In the genomic region with DNA sequence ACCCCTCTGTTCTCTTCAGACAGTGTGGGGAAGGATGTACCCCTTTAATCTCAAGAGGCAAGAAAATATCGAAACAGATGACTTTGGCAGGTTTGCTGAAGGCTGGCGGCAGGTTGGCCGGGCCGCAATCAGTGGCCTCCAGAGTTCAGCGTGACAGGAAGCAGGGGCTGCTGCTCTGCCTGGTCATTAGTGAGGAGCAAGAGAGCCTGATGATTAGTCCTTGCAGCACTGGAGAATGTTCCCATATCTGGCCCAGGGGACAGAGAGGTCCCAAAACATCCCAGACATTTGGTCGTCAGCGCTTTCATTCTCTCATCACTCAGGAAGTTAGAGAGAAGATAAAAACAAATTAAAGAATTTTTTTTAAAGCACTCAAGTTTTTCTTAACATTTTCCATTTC, we compare ENCODE assay signal across 18 cellular contexts.
DNase-seq lines count a peak whose midpoint lies in the region; ATAC-seq, FAIRE-seq and TF ChIP-seq lines count a peak whose summit lies in the region.
"Had no signal": no experiment of that assay in that cellular context is flagged by ENCODE, and none has a peak within 500 bp of the region (broad histone marks: within the 10 kb centered on the region; RNA-seq: fewer than 3 reads in every experiment).

No MANE protein-coding gene starts in this region.

- no peaks in the 10 kb centered on the region for H3K27me3 Mint-ChIP-seq in nephron progenitor cell (ENCODE audit: low read depth, poor library complexity)
- H3K27me3 Mint-ChIP-seq in activated T-cell treated with anti-CD3 and anti-CD28 coated beads, Interleukin-2, amount 50 U/mL, for 4 hours (ENCODE audit: low read depth), result peaks cover 3% of the 10 kb centered on the region

- no peak overlapping the region for H2AFZ ChIP-seq in trophoblast cell (ENCODE audit: insufficient read depth, low read length, poor library complexity)
- H2AFZ ChIP-seq: GM23248 had no signal

- intact Hi-C loops in Right ventricle myocardium inferior (cut with DNase I), result loop anchor here (10.0 kb wide), 2 partner anchors 195 to 235 kb away; no protein-coding TSS in a partner anchor
- intact Hi-C loops in cardiac septum (cut with DNase I), result loop anchor here (5.0 to 10.0 kb wide), 3 partner anchors 75 to 352 kb away; a partner anchor contains a TSS
- intact Hi-C loops in left ventricle myocardium superior (cut with micrococcal nuclease), result loop anchor here (10.0 kb wide), 1 partner anchor 145 kb away; no protein-coding TSS in a partner anchor

- no peak overlapping the region for H3K4me2 ChIP-seq in trophoblast cell (ENCODE audit: low read length)
- H3K4me2 ChIP-seq: A549 had no signal

- H3K27me3 ChIP-seq in trophoblast cell (ENCODE audit: insufficient read depth, low read length), result no peaks in the 10 kb centered on the region
- H3K27me3 ChIP-seq: upper lobe of left lung had no signal

- H3K9ac ChIP-seq in trophoblast cell (ENCODE audit: low read length), result no peak overlapping the region
- H3K9ac ChIP-seq: GM23248 had no signal

- H3K36me3 ChIP-seq in trophoblast cell (ENCODE audit: control insufficient read depth in 1 of 2, insufficient read depth in 2 of 2, low read length in 2 of 2), result no peaks in the 10 kb centered on the region
- H3K36me3 ChIP-seq: upper lobe of left lung had no signal

- H3K27ac Mint-ChIP-seq in nephron progenitor cell, result peak overlapping the region; percentile 83
- H3K27ac Mint-ChIP-seq: stimulated activated naive B cell treated with anti-CD40 and anti-IgM and Interleukin-4, amounts not matched to agents 10 μg/mL and 1 μg/mL and 100 μg/mL, for 72 hours had no signal

- H3K79me2 ChIP-seq in trophoblast cell (ENCODE audit: control insufficient read depth, insufficient read depth, low read length, poor library complexity), result no peaks in the 10 kb centered on the region

- H3K4me1 Mint-ChIP-seq in nephron progenitor cell, result peaks cover 43% of the 10 kb centered on the region
- no peaks in the 10 kb centered on the region for H3K4me1 Mint-ChIP-seq in activated T-cell treated with anti-CD3 and anti-CD28 coated beads, Interleukin-2, amount 50 U/mL, for 4 hours (ENCODE audit: low read depth)

- no peak for TF ChIP-seq CTCF in nephron progenitor cell (IDR thresholded peaks at IDR 0.05)

- no peak overlapping the region for H4K12ac ChIP-seq in trophoblast cell (ENCODE audit: low read depth, low read length)

- H4K8ac ChIP-seq in trophoblast cell (ENCODE audit: low read depth, low read length), result no peak overlapping the region

- H3K4me3 ChIP-seq in trophoblast cell (ENCODE audit: low read depth, low read length), result no peak overlapping the region
- H3K4me3 ChIP-seq: A549, GM23248, upper lobe of left lung had no signal

- H2BK120ac ChIP-seq in trophoblast cell (ENCODE audit: insufficient read depth, low read length, poor library complexity), result no peak overlapping the region

- H3K36me3 Mint-ChIP-seq in nephron progenitor cell (ENCODE audit: low read depth), result no peaks in the 10 kb centered on the region
- H3K36me3 Mint-ChIP-seq in activated T-cell treated with anti-CD3 and anti-CD28 coated beads, Interleukin-2, amount 50 U/mL, for 4 hours (ENCODE audit: insufficient read depth), result no peaks in the 10 kb centered on the region
- H3K36me3 Mint-ChIP-seq: CD14-positive monocyte; stimulated activated naive B cell treated with anti-CD40 and anti-IgM and Interleukin-4, amounts not matched to agents 10 μg/mL and 1 μg/mL and 100 μg/mL, for 72 hours had no signal

- peaks cover 3% of the 10 kb centered on the region in 2 experiments for H3K4me1 ChIP-seq in trophoblast cell (ENCODE audit: control insufficient read depth in 1 of 2, insufficient read depth in 2 of 2, low read length in 2 of 2)
- H3K4me1 ChIP-seq: A549 had no signal

- H3K27ac ChIP-seq in trophoblast cell (ENCODE audit: low read depth, low read length), result no peak overlapping the region
- H3K27ac ChIP-seq: A549, GM23248, VCaP had no signal

- H3K9me3 Mint-ChIP-seq in nephron progenitor cell, result no peaks in the 10 kb centered on the region
- no peaks in the 10 kb centered on the region for H3K9me3 Mint-ChIP-seq in activated T-cell treated with anti-CD3 and anti-CD28 coated beads, Interleukin-2, amount 50 U/mL, for 4 hours
- H3K9me3 Mint-ChIP-seq: stimulated activated naive B cell treated with anti-CD40 and anti-IgM and Interleukin-4, amounts not matched to agents 10 μg/mL and 1 μg/mL and 100 μg/mL, for 72 hours had no signal

- no peak overlapping the region for H3K14ac ChIP-seq in trophoblast cell (ENCODE audit: low read length)

- no peak overlapping the region for H4K91ac ChIP-seq in trophoblast cell (ENCODE audit: low read depth, low read length)

- ATAC-seq in Right ventricle myocardium inferior, result peak; percentile 92
- peak; percentile 93 for ATAC-seq in left ventricle myocardium superior
- ATAC-seq in GM21526 (IDR thresholded peaks at IDR 0.05; ENCODE audit: low FRiP score, unreplicated experiment), result no peak
- no peak for ATAC-seq in activated T-cell treated with anti-CD3 and anti-CD28 coated beads, Interleukin-2, amount 50 U/mL, for 4 hours
- ATAC-seq: A549; stimulated activated naive B cell treated with anti-CD40 and anti-IgM and Interleukin-4, amounts not matched to agents 10 μg/mL and 1 μg/mL and 100 μg/mL, for 72 hours had no signal

- WGBS in trophoblast cell (ENCODE audit: extremely low coverage, insufficient coverage, insufficient read length), result no CpG with 5 or more reads among the region's 7 CpGs

- no peak overlapping the region for H3K4ac ChIP-seq in trophoblast cell (ENCODE audit: low read depth, low read length)

- H2BK12ac ChIP-seq in trophoblast cell (ENCODE audit: low read length), result no peak overlapping the region

- H2BK5ac ChIP-seq in trophoblast cell (ENCODE audit: low read depth, low read length, poor library complexity), result no peak overlapping the region

- no peak overlapping the region for H2AK5ac ChIP-seq in trophoblast cell (ENCODE audit: low read length)

- H3K4me3 Mint-ChIP-seq in nephron progenitor cell, result no peak overlapping the region
- no peak overlapping the region for H3K4me3 Mint-ChIP-seq in activated T-cell treated with anti-CD3 and anti-CD28 coated beads, Interleukin-2, amount 50 U/mL, for 4 hours
- H3K4me3 Mint-ChIP-seq: CD14-positive monocyte; stimulated activated naive B cell treated with anti-CD40 and anti-IgM and Interleukin-4, amounts not matched to agents 10 μg/mL and 1 μg/mL and 100 μg/mL, for 72 hours had no signal

- no peak for TF ChIP-seq POLR2A in GM12892 (IDR thresholded peaks at IDR 0.05; ENCODE audit: low read depth, low read length)

- H3K23ac ChIP-seq in trophoblast cell (ENCODE audit: low read length), result no peak overlapping the region

- no peak overlapping the region for H3K18ac ChIP-seq in trophoblast cell (ENCODE audit: low read length)

- no peaks in the 10 kb centered on the region for H3K79me1 ChIP-seq in trophoblast cell (ENCODE audit: low read length)

- DNase-seq in Right ventricle myocardium inferior (ENCODE audit: missing footprints) (peak; percentile 73), cardiac septum (ENCODE audit: low spot score) (no peak), left ventricle myocardium superior (peak; percentile 77), nephron progenitor cell (no peak), GM12892 (ENCODE audit: insufficient read length) (no peak), trophoblast cell (no peak)
- no peak for DNase-seq in activated T-cell treated with anti-CD3 and anti-CD28 coated beads, Interleukin-2, amount 50 U/mL, for 4 hours
- DNase-seq: central memory CD4-positive, alpha-beta T cell; GM23248; NCI-H1417; NCI-H2171; posterior cingulate gyrus; stimulated activated naive B cell treated with anti-CD40 and anti-IgM and Interleukin-4, amounts not matched to agents 10 μg/mL and 1 μg/mL and 100 μg/mL, for 72 hours had no signal

- FAIRE-seq in GM12892 (lab: Jason Lieb, UNC), result no peak
- FAIRE-seq: A549 had no signal

- no peaks in the 10 kb centered on the region for H3K9me3 ChIP-seq in trophoblast cell (ENCODE audit: insufficient read depth, low read depth, low read length)
- H3K9me3 ChIP-seq: A549, upper lobe of left lung had no signal

Comparison
In these comparisons a context has a peak if more than half of its experiments do, and no peak if none do; other contexts are left out.
1. DNase-seq: peak in Right ventricle myocardium inferior (single experiment) and left ventricle myocardium superior (single experiment); none in cardiac septum (single experiment), nephron progenitor cell (single experiment), GM12892 (single experiment), trophoblast cell (0 of 2) and activated T-cell treated with anti-CD3 and anti-CD28 coated beads, Interleukin-2, amount 50 U/mL, for 4 hours (single experiment).
2. ATAC-seq: peak in Right ventricle myocardium inferior (single experiment) and left ventricle myocardium superior (single experiment); none in GM21526 (single experiment) and activated T-cell treated with anti-CD3 and anti-CD28 coated beads, Interleukin-2, amount 50 U/mL, for 4 hours (0 of 2).